ENCODE assay signal across 8 cellular contexts in genomic region chr22:39174498-39175120, GRCh38. TPM values are rescaled to one million over a fixed set of nuclear protein-coding genes. Genes with fewer than 3 reads are reported as not detected.
A peak's percentile ranks its signal among the peaks of the same experiment; 100 is the strongest.
DNase-seq lines count a peak whose midpoint lies in the region; ATAC-seq and TF ChIP-seq lines count a peak whose summit lies in the region.

No MANE protein-coding gene starts in this region.

- H3K27me3 ChIP-seq in BLaER1 treated with 17β-estradiol and CSF1 and Interleukin-3, amounts not matched to agents 10 nM and 100 nM = 0 out of 22 replicates have a peak, but pooled peaks cover 0 to 6% (median 0%) of the 10 kb centered on the region in 11 experiments

- TF ChIP-seq CTCF in GM13977 (IDR thresholded peaks at IDR 0.05; ENCODE audit: extremely low read depth, insufficient read depth, missing control alignments) = no peak

- H3K9ac ChIP-seq in BLaER1 treated with 17β-estradiol and CSF1 and Interleukin-3, amounts not matched to agents 10 nM and 100 nM = peak overlapping the region in 8 of 11 experiments; percentile 6 to 54 (median 22); a peak in 5 of 22 replicates

- peak; percentile 84 for DNase-seq in activated CD8-positive, alpha-beta memory T cell treated with anti-CD3 and anti-CD28 coated beads, Interleukin-2, amount 50 U/mL, for 1 hour (ENCODE audit: extremely low read depth)
- peak; percentile 79 to 83 (median 79) for DNase-seq in effector memory CD8-positive, alpha-beta T cell
- DNase-seq in stimulated activated CD8-positive, alpha-beta memory T cell treated with anti-CD3 and anti-CD28 coated beads, Interleukin-4, amount 100 ng/mL, for 24 hours (ENCODE audit: low read depth) = peak; percentile 53
- no peak for DNase-seq in GM13977 (ENCODE audit: low spot score)
- DNase-seq in GM19238 (ENCODE audit: insufficient read length, low spot score) = no peak

- peaks cover 71 to 75% of the 10 kb centered on the region in 2 donors for H3K4me1 Mint-ChIP-seq in effector memory CD8-positive, alpha-beta T cell (ENCODE audit: low read depth in 2 of 2)

- peaks cover 0 to 29% (median 0%) of the 10 kb centered on the region in 11 experiments; a peak in 8 of 22 replicates for H4K20me1 ChIP-seq in BLaER1 treated with 17β-estradiol and CSF1 and Interleukin-3, amounts not matched to agents 10 nM and 100 nM

- peak overlapping the region in 10 of 11 experiments; percentile 3 to 43 (median 22); a peak in 7 of 22 replicates for H3K27ac ChIP-seq in BLaER1 treated with 17β-estradiol and CSF1 and Interleukin-3, amounts not matched to agents 10 nM and 100 nM
- peak overlapping the region; percentile 39 for H3K27ac ChIP-seq in KOPT-K1 (ENCODE audit: low read depth, low read length, poor library complexity, severe bottlenecking)
- H3K27ac ChIP-seq in mesodermal cell (ENCODE audit: low read depth, low read length, severe bottlenecking) = peak overlapping the region; percentile 97

- no peaks in the 10 kb centered on the region for H3K36me3 ChIP-seq in BLaER1 treated with 17β-estradiol and CSF1 and Interleukin-3, amounts not matched to agents 10 nM and 100 nM
- H3K36me3 ChIP-seq in KOPT-K1 (ENCODE audit: insufficient read depth, low read length) (no peaks in the 10 kb centered on the region), mesodermal cell (ENCODE audit: control insufficient read depth, insufficient read depth, low read length) (no peaks in the 10 kb centered on the region)

- no peaks in the 10 kb centered on the region for H3K9me3 ChIP-seq in BLaER1 treated with 17β-estradiol and CSF1 and Interleukin-3, amounts not matched to agents 10 nM and 100 nM (replicated peaks in 1 of 11)
- H3K9me3 ChIP-seq in KOPT-K1 (ENCODE audit: insufficient read depth, low read length, poor library complexity, severe bottlenecking) (no peaks in the 10 kb centered on the region), mesodermal cell (ENCODE audit: control insufficient read depth, low read length) (no peaks in the 10 kb centered on the region)

- H3K4me3 Mint-ChIP-seq in effector memory CD8-positive, alpha-beta T cell = peak overlapping the region; percentile 76 to 80

- H3K9me3 Mint-ChIP-seq in effector memory CD8-positive, alpha-beta T cell = no peaks in the 10 kb centered on the region

- H3K27ac Mint-ChIP-seq in effector memory CD8-positive, alpha-beta T cell = peak overlapping the region; percentile 98 to 99

- 2 to 3% methylated on average over 12 to 16 of the region's 17 CpGs for WGBS in mesodermal cell (ENCODE audit: insufficient coverage in 2 of 2), 2 experiments

- peaks cover 6 to 8% of the 10 kb centered on the region in 2 donors for H3K27me3 Mint-ChIP-seq in effector memory CD8-positive, alpha-beta T cell

- H3K4me1 ChIP-seq in BLaER1 treated with 17β-estradiol and CSF1 and Interleukin-3, amounts not matched to agents 10 nM and 100 nM = peaks cover 23 to 43% (median 31%) of the 10 kb centered on the region in 10 experiments
- peaks cover 53% of the 10 kb centered on the region for H3K4me1 ChIP-seq in mesodermal cell (ENCODE audit: control insufficient read depth, insufficient read depth, low read length, poor library complexity, severe bottlenecking)

- ATAC-seq in effector memory CD8-positive, alpha-beta T cell (replicated peaks) = peak; percentile 65

- peak overlapping the region in 1 of 10 experiments; percentile 49; a peak in 1 of 20 replicates for H3K4me3 ChIP-seq in BLaER1 treated with 17β-estradiol and CSF1 and Interleukin-3, amounts not matched to agents 10 nM and 100 nM
- no peak overlapping the region for H3K4me3 ChIP-seq in mesodermal cell (ENCODE audit: extremely low read depth, insufficient read depth, low read length, poor library complexity, severe bottlenecking)

- in situ Hi-C loops in GM13977 (cut with MboI; ENCODE audit: low pct_unique_long_range_greater_than_20kb, low sequenced_read_pairs, unreplicated experiment) = loop anchor here (5.0 kb wide), 1 partner anchor 133 kb away; no protein-coding TSS in a partner anchor

- H3K36me3 Mint-ChIP-seq in effector memory CD8-positive, alpha-beta T cell (ENCODE audit: insufficient read depth) = peaks cover 22% of the 10 kb centered on the region

- peak overlapping the region; percentile 64 to 83 (median 81) for H3K4me2 ChIP-seq in BLaER1 treated with 17β-estradiol and CSF1 and Interleukin-3, amounts not matched to agents 10 nM and 100 nM

RNA-seq across cellular contexts. Expression of gene CBX7, which starts 22.1 kb away (rescaled TPM):
- polyA plus RNA-seq in mesodermal cell (2013, experiment 1 of 2) = 4.8 TPM
- polyA plus RNA-seq in mesodermal cell (2013, experiment 2 of 2) = 5.3 TPM

Comparison
In these comparisons a context has a peak if more than half of its experiments do, and no peak if none do; other contexts are left out.
1. H3K27ac ChIP-seq: peak in every context shown above with its lines; median percentile 97 in mesodermal cell; 39 in KOPT-K1; 22 in BLaER1 treated with 17β-estradiol and CSF1 and Interleukin-3, amounts not matched to agents 10 nM and 100 nM.
2. DNase-seq: peak in activated CD8-positive, alpha-beta memory T cell treated with anti-CD3 and anti-CD28 coated beads, Interleukin-2, amount 50 U/mL, for 1 hour (single experiment), effector memory CD8-positive, alpha-beta T cell (3 of 3) and stimulated activated CD8-positive, alpha-beta memory T cell treated with anti-CD3 and anti-CD28 coated beads, Interleukin-4, amount 100 ng/mL, for 24 hours (single experiment); none in GM13977 (single experiment) and GM19238 (single experiment).